ENCODE assay signal across 1 cellular context in genomic region chr11:120172054-120172881, GRCh38.
TF ChIP-seq lines count a peak whose summit lies in the region.

No MANE protein-coding gene starts in this region.

TF ChIP-seq in HepG2, 621 proteins besides CTCF, POLR2A, EP300 and RAD21 (continued from another document and continues in another):
- TF ChIP-seq ZNF570 (CRISPR knock-in tag; IDR thresholded peaks at IDR 0.05; ENCODE audit: borderline replicate concordance), result no peak
- TF ChIP-seq THAP8 (CRISPR knock-in tag; IDR thresholded peaks at IDR 0.05; ENCODE audit: borderline replicate concordance), result no peak
- 0 out of 4 replicates have a peak, but pooled peaks of 1 of the 2 experiments have one; percentile 38 for TF ChIP-seq HMGXB4 (CRISPR knock-in tag; IDR thresholded peaks at IDR 0.05; ENCODE audit: borderline replicate concordance in 1 of 2, low read depth in 1 of 2)
- TF ChIP-seq ZFP91 (CRISPR knock-in tag; IDR thresholded peaks at IDR 0.05; ENCODE audit: borderline replicate concordance), result peak; percentile 61; the same call in 1 of the 2 replicates
- TF ChIP-seq GRHL1 (CRISPR knock-in tag; conservative IDR thresholded peaks at IDR 0.05), result no peak
- TF ChIP-seq ZBTB7B (CRISPR knock-in tag; IDR thresholded peaks at IDR 0.05), result no peak
- TF ChIP-seq ZBTB43 (CRISPR knock-in tag; conservative IDR thresholded peaks at IDR 0.05), result no peak
- 0 out of 2 replicates have a peak, but pooled peaks have one; percentile 58 for TF ChIP-seq AKAP8 (CRISPR knock-in tag; IDR thresholded peaks at IDR 0.05)
- TF ChIP-seq U2AF2 (IDR thresholded peaks at IDR 0.05; ENCODE audit: low read depth, low read length), result no peak
- TF ChIP-seq ZNF674 (CRISPR knock-in tag; IDR thresholded peaks at IDR 0.05; ENCODE audit: low read depth), result no peak
- TF ChIP-seq MAFG (CRISPR knock-in tag; IDR thresholded peaks at IDR 0.05), result no peak
- TF ChIP-seq ZKSCAN1 (IDR thresholded peaks at IDR 0.05; ENCODE audit: low read length), result peak; percentile 85
- no peak for TF ChIP-seq ZNF672 (CRISPR knock-in tag; IDR thresholded peaks at IDR 0.05)
- no peak for TF ChIP-seq ZNF10 (CRISPR knock-in tag; IDR thresholded peaks at IDR 0.05; ENCODE audit: borderline replicate concordance, low read depth)
- TF ChIP-seq ZNF629 (CRISPR knock-in tag; conservative IDR thresholded peaks at IDR 0.05), result peak; percentile 92
- no peak for TF ChIP-seq MBD4 (IDR thresholded peaks at IDR 0.05; ENCODE audit: borderline replicate concordance, low read length)
- TF ChIP-seq HNF1B (CRISPR knock-in tag; IDR thresholded peaks at IDR 0.05), result 0 out of 2 replicates have a peak, but pooled peaks have one; percentile 22
- no peak for TF ChIP-seq ZNF775 (CRISPR knock-in tag; IDR thresholded peaks at IDR 0.05; ENCODE audit: borderline replicate concordance)
- TF ChIP-seq HMG20B (CRISPR knock-in tag; conservative IDR thresholded peaks at IDR 0.05), result no peak
- TF ChIP-seq ZNF234 (CRISPR knock-in tag; conservative IDR thresholded peaks at IDR 0.05), result no peak
- peak; percentile 35 for TF ChIP-seq ZNF883 (CRISPR knock-in tag; IDR thresholded peaks at IDR 0.05; ENCODE audit: not compliant biosample characterization)
- TF ChIP-seq SNRNP70 (IDR thresholded peaks at IDR 0.05; ENCODE audit: low read depth, low read length), result no peak
- peak; percentile 71; the same call in 1 of the 2 replicates for TF ChIP-seq EED (CRISPR knock-in tag; IDR thresholded peaks at IDR 0.05)
- peak; percentile 37; the same call in 1 of the 2 replicates for TF ChIP-seq ERF (CRISPR knock-in tag; IDR thresholded peaks at IDR 0.05)
- no peak for TF ChIP-seq BORCS8-MEF2B (CRISPR knock-in tag; IDR thresholded peaks at IDR 0.05)
- TF ChIP-seq CC2D1A (CRISPR knock-in tag; IDR thresholded peaks at IDR 0.05), result no peak
- TF ChIP-seq RXRA (CRISPR knock-in tag; IDR thresholded peaks at IDR 0.05), result peak; percentile 36; the same call in 1 of the 2 replicates
- TF ChIP-seq TEAD3 (CRISPR knock-in tag; optimal IDR thresholded peaks at IDR 0.05; ENCODE audit: borderline replicate concordance), result peak; percentile 24
- no peak for TF ChIP-seq ZFP1 (CRISPR knock-in tag; IDR thresholded peaks at IDR 0.05)
- no peak for TF ChIP-seq HDAC6 (IDR thresholded peaks at IDR 0.05; ENCODE audit: low read depth, low read length)
- TF ChIP-seq ARID5B (CRISPR knock-in tag; IDR thresholded peaks at IDR 0.05), result no peak
- TF ChIP-seq KDM3A (CRISPR knock-in tag; IDR thresholded peaks at IDR 0.05; ENCODE audit: low read depth), result 0 out of 2 replicates have a peak, but pooled peaks have one; percentile 29
- TF ChIP-seq ZBTB40 (IDR thresholded peaks at IDR 0.05), result no peak
- no peak for TF ChIP-seq ZBTB40 (CRISPR knock-in tag; IDR thresholded peaks at IDR 0.05)
- no peak for TF ChIP-seq CENPBD1 (CRISPR knock-in tag; IDR thresholded peaks at IDR 0.05; ENCODE audit: borderline replicate concordance, low read depth)
- no peak for TF ChIP-seq NPAS2 (CRISPR knock-in tag; IDR thresholded peaks at IDR 0.05; ENCODE audit: borderline replicate concordance)
- 0 out of 2 replicates have a peak, but pooled peaks have one; percentile 79 for TF ChIP-seq SMAD1 (CRISPR knock-in tag; IDR thresholded peaks at IDR 0.05; ENCODE audit: borderline replicate concordance, low read depth)
- TF ChIP-seq DMAP1 (CRISPR knock-in tag; IDR thresholded peaks at IDR 0.05), result no peak
